Comparison of ENCODE assay signal across 19 cellular contexts in genomic region chr4:78372282-78372988, GRCh38.
"Had no signal": no experiment of that assay in that cellular context is flagged by ENCODE, and none has a peak within 500 bp of the region (broad histone marks: within the 10 kb centered on the region; RNA-seq: fewer than 3 reads in every experiment).

No MANE protein-coding gene starts in this region.

- H3K4me3 ChIP-seq: lung, testis, vagina had no signal

- H3K27ac ChIP-seq: foreskin keratinocyte, testis, vagina, WERI-Rb-1 had no signal

- H3K36me3 ChIP-seq: vagina, WERI-Rb-1 had no signal

- H3K4me1 ChIP-seq: testis, vagina had no signal

- H3K27me3 ChIP-seq: foreskin keratinocyte, testis, vagina had no signal

- H3K9me3 ChIP-seq: testis, vagina had no signal

- DNase-seq: activated CD4-positive, alpha-beta T cell treated with anti-CD3 and anti-CD28 coated beads for 1 hour; activated gamma-delta T cell treated with Interleukin-2 at 50 U/mL for 16 hours; activated T-cell treated with anti-CD3 and anti-CD28 coated beads, Interleukin-2, amount 50 U/mL, for 1 hour; aorta; caudate nucleus; effector CD4-positive, alpha-beta T cell; erythroblast; foreskin keratinocyte; naive B cell; occipital lobe; stimulated activated CD4-positive, alpha-beta T cell treated with anti-CD3 and anti-CD28 coated beads, Interleukin-2, amount 100 ng/mL, for 48 hours; stimulated activated CD8-positive, alpha-beta memory T cell treated with anti-CD3 and anti-CD28 coated beads, Interleukin-4, amount 100 ng/mL, for 48 hours; stimulated activated naive CD4-positive, alpha-beta T cell; testis; WERI-Rb-1 had no signal

- ATAC-seq: foreskin keratinocyte, left lobe of liver, sciatic nerve had no signal
